In genomic region chr14:75295061-75295461, GRCh38 we compare ENCODE assay signal across 8 cellular contexts. TPM values are rescaled to one million over a fixed set of nuclear protein-coding genes. Genes with fewer than 3 reads are reported as not detected.
DNase-seq lines count a peak whose midpoint lies in the region; ATAC-seq and TF ChIP-seq lines count a peak whose summit lies in the region.

No MANE protein-coding gene starts in this region.

- H3K36me3 ChIP-seq in OCI-LY7 (ENCODE audit: insufficient read depth, low read length) = no peaks in the 10 kb centered on the region

- no peaks in the 10 kb centered on the region for H4K20me1 ChIP-seq in OCI-LY7 (ENCODE audit: insufficient read depth, low read length)

- H3K4me3 ChIP-seq in OCI-LY7 (ENCODE audit: low read depth, low read length, poor library complexity, severe bottlenecking) (peak overlapping the region; percentile 74), choroid plexus epithelial cell (ENCODE audit: low read depth, low read length) (peak overlapping the region; percentile 67)

- CTCF ChIA-PET in OCI-LY7 (lab: Charles Lee; ENCODE audit: unreplicated experiment) = interaction anchor here (0.6 to 1.3 kb wide), 5 partner anchors 9 to 163 kb away, joined by 3 to 20 read pairs (median 3); no protein-coding TSS in a partner anchor

- H3K27ac ChIP-seq in OCI-LY7 (ENCODE audit: low read depth, low read length, poor library complexity, severe bottlenecking) (peak overlapping the region; percentile 19), layer of hippocampus (ENCODE audit: low read depth, low read length) (peak overlapping the region; percentile 97)

- no peaks in the 10 kb centered on the region for H3K9me2 ChIP-seq in OCI-LY7 (ENCODE audit: insufficient read depth, low read length)

- H3K4me1 ChIP-seq in OCI-LY7 (ENCODE audit: insufficient read depth, low read length, poor library complexity, severe bottlenecking) = peaks cover 21% of the 10 kb centered on the region

- BruUV-seq in OCI-LY7 (replicated peaks; lab: Mats Ljungman, UMichigan) = no TSS peak

- ATAC-seq in GM18909 (IDR thresholded peaks at IDR 0.05; ENCODE audit: poor library complexity, unreplicated experiment) = no peak
- no peak for ATAC-seq in GM21390 (IDR thresholded peaks at IDR 0.05; ENCODE audit: unreplicated experiment)

- TF ChIP-seq CTCF in OCI-LY7 (conservative IDR thresholded peaks at IDR 0.05; ENCODE audit: low read length) (0 out of 2 replicates have a peak, but pooled peaks have one; percentile 8), choroid plexus epithelial cell (conservative IDR thresholded peaks at IDR 0.05; ENCODE audit: low read depth, low read length) (no peak)

- intact Hi-C loops in OCI-LY7 (cut with micrococcal nuclease; ENCODE audit: unreplicated experiment) = loop anchor here (2.0 kb wide), 2 partner anchors 64 to 72 kb away; no protein-coding TSS in a partner anchor

- POLR2A ChIA-PET in OCI-LY7 (lab: Charles Lee) = interaction anchor here (0.6 to 1.5 kb wide), 4 partner anchors 46 to 169 kb away, joined by 3 to 6 read pairs (median 3); no protein-coding TSS in a partner anchor

- H3K9me3 ChIP-seq in OCI-LY7 (ENCODE audit: low read length) = no peaks in the 10 kb centered on the region

- H3K79me2 ChIP-seq in OCI-LY7 (ENCODE audit: insufficient read depth, low read depth, low read length) = no peaks in the 10 kb centered on the region

- H2AFZ ChIP-seq in OCI-LY7 (ENCODE audit: low read length) = peak overlapping the region; percentile 91

- peak; percentile 15 for DNase-seq in NCI-H2196 treated with DMSO at 0.1 percent for 48 hours (lab: John Stamatoyannopoulos, UW; ENCODE audit: unreplicated experiment)
- no peak for DNase-seq in NCI-H2196 (lab: John Stamatoyannopoulos, UW; ENCODE audit: unreplicated experiment)
- DNase-seq in OCI-LY7 (ENCODE audit: low spot score) = no peak
- peak; percentile 63 for DNase-seq in choroid plexus epithelial cell (ENCODE audit: low read depth)
- DNase-seq in stimulated activated CD8-positive, alpha-beta memory T cell treated with anti-CD3 and anti-CD28 coated beads, Interleukin-4, amount 100 ng/mL, for 48 hours = peak; percentile 49

- peak overlapping the region; percentile 72 for H3K4me2 ChIP-seq in OCI-LY7 (ENCODE audit: low read length)

- H3K27me3 ChIP-seq in layer of hippocampus (ENCODE audit: control insufficient read depth, insufficient read depth, low read length) = no peaks in the 10 kb centered on the region

RNA-seq across cellular contexts. Expression of gene FOS, which starts 16.4 kb away (rescaled TPM):
- 12.4 and 16.9 TPM in 2 replicates for total RNA-seq in OCI-LY7 (2014; rRNA removed; shearing (Covaris generic))
- total RNA-seq in OCI-LY7 (2022) = 3.3 and 4.6 TPM in 2 replicates

Comparison
In these comparisons a context has a peak if more than half of its experiments do, and no peak if none do; other contexts are left out.
1. DNase-seq: peak in NCI-H2196 treated with DMSO at 0.1 percent for 48 hours (single experiment), choroid plexus epithelial cell (single experiment) and stimulated activated CD8-positive, alpha-beta memory T cell treated with anti-CD3 and anti-CD28 coated beads, Interleukin-4, amount 100 ng/mL, for 48 hours (single experiment); none in NCI-H2196 (single experiment) and OCI-LY7 (single experiment).